In the genomic region with DNA sequence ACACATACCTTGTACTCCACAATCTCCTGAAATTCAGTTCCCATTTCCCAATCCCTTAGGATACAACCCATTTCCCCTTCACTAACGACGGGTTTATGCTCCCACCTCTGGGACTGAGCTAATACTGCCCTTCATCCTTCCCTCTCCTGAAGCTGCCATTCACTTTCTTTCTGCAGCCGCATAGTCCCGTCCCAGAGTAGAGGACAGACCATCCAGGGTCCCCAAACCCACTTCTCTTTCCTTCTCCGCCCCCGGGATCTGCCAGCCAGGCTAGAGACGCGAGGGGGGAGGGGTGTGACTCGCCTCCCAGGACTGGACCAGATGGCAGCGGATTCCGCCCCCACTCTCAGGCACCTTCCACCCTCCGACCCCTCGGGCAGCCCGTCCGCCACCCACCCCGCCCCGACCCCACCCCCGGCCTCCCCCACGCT, we compare ENCODE assay signal across 8 cellular contexts. TPM values are rescaled to one million over a fixed set of nuclear protein-coding genes. Genes with fewer than 3 reads are reported as not detected.
DNase-seq lines count a peak whose midpoint lies in the region; ATAC-seq, FAIRE-seq and TF ChIP-seq lines count a peak whose summit lies in the region.

No MANE protein-coding gene starts in this region.

- CTCF ChIA-PET in H1 (lab: Charles Lee; ENCODE audit: partially characterized antibody), result no interaction called here

- peak overlapping the region; percentile 76 to 82 for H3K4me2 ChIP-seq in H1 (ENCODE audit: insufficient read depth in 1 of 2, low read depth in 2 of 2, low read length in 2 of 2)

- TF ChIP-seq EP300 in H1 (IDR thresholded peaks at IDR 0.05; ENCODE audit: borderline replicate concordance in 1 of 2, low read depth in 2 of 2, low read length in 2 of 2), result no peak

- peak overlapping the region; percentile 71; the same call in 1 of the 2 replicates for H2BK12ac ChIP-seq in H1 (ENCODE audit: low read depth, low read length)

- no peak for TF ChIP-seq RAD21 in H1 (IDR thresholded peaks at IDR 0.05 in 1 of 2, conservative IDR thresholded peaks at IDR 0.05 in 1 of 2; ENCODE audit: low read depth in 2 of 2, low read length in 2 of 2)

- H3K4me3 ChIP-seq in LNCaP clone FGC (ENCODE audit: low read depth, low read length), result peak overlapping the region; percentile 87
- H3K4me3 ChIP-seq in H1 (ENCODE audit: extremely low read depth in 1 of 4, insufficient read depth in 2 of 4, low read depth in 3 of 4, low read length in 4 of 4), result peak overlapping the region; percentile 83 to 100 (median 90)

- peak overlapping the region; percentile 90 for H3K27ac Mint-ChIP-seq in stimulated activated effector memory CD8-positive, alpha-beta T cell treated with anti-CD3 and anti-CD28 coated beads, Interleukin-12 subunit alpha, Interleukin-12 subunit beta, amount 100 ng/mL, for 72 hours

- H2BK120ac ChIP-seq in H1 (replicated peaks; ENCODE audit: low read depth, low read length), result no peak overlapping the region

- no peak overlapping the region for H2AK5ac ChIP-seq in H1 (ENCODE audit: low read depth, low read length)

- peak in 1 of 2 experiments; percentile 27; a peak in 1 of 3 replicates for TF ChIP-seq POLR2A in H1 (IDR thresholded peaks at IDR 0.05; ENCODE audit: control extremely low read depth in 1 of 2, low read depth in 2 of 2, low read length in 2 of 2)

- H2BK20ac ChIP-seq in H1 (ENCODE audit: low read length), result no peak overlapping the region

- H3K27ac ChIP-seq in C4-2B, result peak overlapping the region; percentile 87
- H3K27ac ChIP-seq in H1 (ENCODE audit: low read depth, low read length), result no peak overlapping the region; the same call in 1 of the 2 replicates

- peaks cover 0 to 3% (median 1%) of the 10 kb centered on the region in 4 experiments; a peak in 3 of 7 replicates for H3K4me1 ChIP-seq in H1 (replicated peaks in 1 of 4; ENCODE audit: control insufficient read depth in 3 of 4, insufficient read depth in 4 of 4, low read length in 3 of 4)

- no peak overlapping the region for H3K4ac ChIP-seq in H1 (replicated peaks; ENCODE audit: insufficient read length, low read depth, low read length)

- no peaks in the 10 kb centered on the region for H3K9me3 ChIP-seq in H1 (ENCODE audit: insufficient read depth in 2 of 2, low read depth in 1 of 2, low read length in 1 of 2)

- 0 out of 2 replicates have a peak overlapping the region, but pooled peaks have one; percentile 55 for H2BK5ac ChIP-seq in H1 (ENCODE audit: low read depth, low read length)

- peaks cover 33% of the 10 kb centered on the region for H3K4me1 Mint-ChIP-seq in stimulated activated effector memory CD8-positive, alpha-beta T cell treated with anti-CD3 and anti-CD28 coated beads, Interleukin-12 subunit alpha, Interleukin-12 subunit beta, amount 100 ng/mL, for 72 hours

- H3K79me2 ChIP-seq in H1 (ENCODE audit: control insufficient read depth in 1 of 2, insufficient read depth in 2 of 2, low read length in 2 of 2), result peaks cover 5 to 42% of the 10 kb centered on the region in 2 experiments; a peak in 3 of 4 replicates

- H4K91ac ChIP-seq in H1 (replicated peaks; ENCODE audit: insufficient read length, low read length), result no peak overlapping the region

- H3K23ac ChIP-seq in H1 (ENCODE audit: insufficient read length), result no peak overlapping the region

- H3K36me3 Mint-ChIP-seq in stimulated activated effector memory CD8-positive, alpha-beta T cell treated with anti-CD3 and anti-CD28 coated beads, Interleukin-12 subunit alpha, Interleukin-12 subunit beta, amount 100 ng/mL, for 72 hours, result peaks cover 12% of the 10 kb centered on the region

- H3K56ac ChIP-seq in H1 (replicated peaks; ENCODE audit: insufficient read length, low read depth, low read length), result no peak overlapping the region

- H4K8ac ChIP-seq in H1 (ENCODE audit: extremely low read depth, insufficient read depth, low read length), result peak overlapping the region; percentile 93; the same call in 1 of the 2 replicates

- DNase-seq in LNCaP clone FGC (ENCODE audit: low read depth) (no peak), H1 (ENCODE audit: low read depth in 1 of 2, low spot score in 2 of 2) (peak in 1 of 2 experiments; percentile 67), midbrain (lab: John Stamatoyannopoulos, UW) (peak; percentile 14)
- peak; percentile 11 for DNase-seq in activated CD4-positive, alpha-beta T cell treated with anti-CD3 and anti-CD28 coated beads, Interleukin-2, amount 50 U/mL, for 1 hour
- peak; percentile 8 to 69 for DNase-seq in stimulated activated effector memory CD8-positive, alpha-beta T cell treated with anti-CD3 and anti-CD28 coated beads, Interleukin-12 subunit alpha, Interleukin-12 subunit beta, amount 100 ng/mL, for 72 hours (ENCODE audit: low spot score in 2 of 2)

- H2BK15ac ChIP-seq in H1 (ENCODE audit: low read length), result no peak overlapping the region

- no peak for FAIRE-seq in H1 (lab: Jason Lieb, UNC)

- H2AFZ ChIP-seq in H1 (ENCODE audit: low read length), result no peak overlapping the region

- H3K4me3 Mint-ChIP-seq in stimulated activated effector memory CD8-positive, alpha-beta T cell treated with anti-CD3 and anti-CD28 coated beads, Interleukin-12 subunit alpha, Interleukin-12 subunit beta, amount 100 ng/mL, for 72 hours, result peak overlapping the region; percentile 86

- no peak overlapping the region for H3K14ac ChIP-seq in H1 (ENCODE audit: insufficient read length)

- POLR2A ChIA-PET in H1 (lab: Charles Lee; ENCODE audit: partially characterized antibody), result interaction anchor here (1.1 to 3.0 kb wide), 2 partner anchors 10 to 13 kb away, joined by 3 to 8 read pairs; no protein-coding TSS in a partner anchor

- H4K20me1 ChIP-seq in H1 (replicated peaks in 1 of 2; ENCODE audit: control insufficient read depth in 1 of 2, insufficient read depth in 2 of 2, low read length in 2 of 2), result peaks cover 3 to 7% of the 10 kb centered on the region in 2 experiments

- H4K5ac ChIP-seq in H1 (ENCODE audit: insufficient read length, low read depth, low read length), result no peak overlapping the region

- 8% methylated on average over 10 of the region's 19 CpGs; no CpG with 5 or more reads in 1 of the 2 experiments for WGBS in H1 (ENCODE audit: extremely low coverage in 1 of 2, insufficient coverage in 1 of 2, insufficient read length in 1 of 2, insufficient replicate concordance in 2 of 2, low coverage in 1 of 2, low lambda C conversion rate in 2 of 2, missing lambda C conversion rate in 1 of 2), 2 experiments

- no peaks in the 10 kb centered on the region for H3K9me3 Mint-ChIP-seq in stimulated activated effector memory CD8-positive, alpha-beta T cell treated with anti-CD3 and anti-CD28 coated beads, Interleukin-12 subunit alpha, Interleukin-12 subunit beta, amount 100 ng/mL, for 72 hours

- H3K36me3 ChIP-seq in H1 (ENCODE audit: control insufficient read depth in 2 of 4, insufficient read depth in 4 of 4, low read length in 3 of 4), result peaks cover 0 to 9% (median 2%) of the 10 kb centered on the region in 4 experiments; a peak in 2 of 8 replicates

- H3K18ac ChIP-seq in H1 (ENCODE audit: extremely low read depth, low read length), result peak overlapping the region; percentile 4; the same call in 1 of the 2 replicates

- H3K79me1 ChIP-seq in H1 (ENCODE audit: low read depth, low read length), result 0 out of 2 replicates have a peak, but pooled peaks cover 2% of the 10 kb centered on the region

- H3K27me3 ChIP-seq in H1 (replicated peaks in 1 of 4; ENCODE audit: control insufficient read depth in 3 of 4, extremely low read depth in 1 of 4, insufficient read depth in 3 of 4, low read length in 3 of 4), result no peaks in the 10 kb centered on the region

- H3K23me2 ChIP-seq in H1 (ENCODE audit: low read depth, low read length), result peaks cover 7% of the 10 kb centered on the region

- peak overlapping the region; percentile 39 to 96 (median 79) for H3K9ac ChIP-seq in H1 (replicated peaks in 1 of 4; ENCODE audit: extremely low read depth in 1 of 4, low read depth in 3 of 4, low read length in 3 of 4)

- TF ChIP-seq CTCF in C4-2B (conservative IDR thresholded peaks at IDR 0.05) (no peak), LNCaP clone FGC (IDR thresholded peaks at IDR 0.05; ENCODE audit: control insufficient read depth, extremely low read depth, insufficient read depth) (no peak), H1 (IDR thresholded peaks at IDR 0.05; ENCODE audit: control extremely low read depth in 1 of 3, insufficient read depth in 1 of 3, low read depth in 1 of 3, low read length in 3 of 3) (no peak)

- ATAC-seq in GM21447 (IDR thresholded peaks at IDR 0.05; ENCODE audit: unreplicated experiment) (peak; percentile 41), GM19463 (IDR thresholded peaks at IDR 0.05; ENCODE audit: unreplicated experiment) (no peak)
- ATAC-seq in stimulated activated effector memory CD8-positive, alpha-beta T cell treated with anti-CD3 and anti-CD28 coated beads, Interleukin-12 subunit alpha, Interleukin-12 subunit beta, amount 100 ng/mL, for 72 hours, result peak; percentile 37

TF ChIP-seq in H1, 55 proteins besides CTCF, POLR2A, EP300 and RAD21 (continues in another document):
- TF ChIP-seq, protein P1, sequence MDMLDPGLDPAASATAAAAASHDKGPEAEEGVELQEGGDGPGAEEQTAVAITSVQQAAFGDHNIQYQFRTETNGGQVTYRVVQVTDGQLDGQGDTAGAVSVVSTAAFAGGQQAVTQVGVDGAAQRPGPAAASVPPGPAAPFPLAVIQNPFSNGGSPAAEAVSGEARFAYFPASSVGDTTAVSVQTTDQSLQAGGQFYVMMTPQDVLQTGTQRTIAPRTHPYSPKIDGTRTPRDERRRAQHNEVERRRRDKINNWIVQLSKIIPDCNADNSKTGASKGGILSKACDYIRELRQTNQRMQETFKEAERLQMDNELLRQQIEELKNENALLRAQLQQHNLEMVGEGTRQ (IDR thresholded peaks at IDR 0.05; ENCODE audit: low read length), result no peak
- TF ChIP-seq TAF1 (IDR thresholded peaks at IDR 0.05; ENCODE audit: low read depth, low read length) (no peak; the same call in 1 of the 2 replicates), SIN3A (conservative IDR thresholded peaks at IDR 0.05 in 1 of 2, IDR thresholded peaks at IDR 0.05 in 1 of 2; ENCODE audit: low read depth in 1 of 2, low read length in 2 of 2) (no peak), EGR1 (IDR thresholded peaks at IDR 0.05; ENCODE audit: borderline replicate concordance, low read depth, low read length) (peak; percentile 79; the same call in 1 of the 2 replicates), RFX5 (IDR thresholded peaks at IDR 0.05; ENCODE audit: borderline replicate concordance, low read depth, low read length) (no peak), TAF7 (optimal IDR thresholded peaks at IDR 0.05; ENCODE audit: borderline replicate concordance, low read depth, low read length) (no peak), NRF1 (IDR thresholded peaks at IDR 0.05; ENCODE audit: low read depth, low read length) (no peak), KDM5A (IDR thresholded peaks at IDR 0.05; ENCODE audit: low read length) (no peak)

RNA-seq across cellular contexts. Expression of a gene that starts 0.7 kb away (rescaled TPM):
- 17.8 and 19.1 TPM in 2 replicates for total RNA-seq in H1 (2021; fragmentation: NEBNext Ultra II Directional; extraction: Animal tissue kit (Norgen Biotek cat#: 25700))
- 4.0 and 4.5 TPM in 2 replicates for polyA plus RNA-seq in H1 (2011; rRNA removed)
- polyA plus RNA-seq in H1 (2011; cell fraction: cytosol; rRNA removed), result 5.2 TPM
- polyA plus RNA-seq in H1 (2011; cell fraction: nucleus; rRNA removed), result 7.6 TPM
- polyA plus RNA-seq in H1 (2012, experiment 1 of 2), result 5.5 to 6.4 TPM (median 6.0 TPM) in 4 replicates
- 0.45 TPM for polyA plus RNA-seq in H1 (2012, experiment 2 of 2)
- polyA plus RNA-seq in H1 (2013, experiment 1 of 2), result 5.2 TPM
- polyA plus RNA-seq in H1 (2013, experiment 2 of 2), result 4.9 TPM
- 29.2 and 36.5 TPM in 2 replicates for polyA minus RNA-seq in H1 (2011; rRNA and poly(A)+ RNA removed)
- 15.9 TPM for polyA minus RNA-seq in H1 (2011; cell fraction: cytosol; rRNA and poly(A)+ RNA removed)
- polyA minus RNA-seq in H1 (2011; cell fraction: nucleus; rRNA and poly(A)+ RNA removed), result 19.1 TPM
